ENCODE assay signal across 8 cellular contexts in the genomic region with DNA sequence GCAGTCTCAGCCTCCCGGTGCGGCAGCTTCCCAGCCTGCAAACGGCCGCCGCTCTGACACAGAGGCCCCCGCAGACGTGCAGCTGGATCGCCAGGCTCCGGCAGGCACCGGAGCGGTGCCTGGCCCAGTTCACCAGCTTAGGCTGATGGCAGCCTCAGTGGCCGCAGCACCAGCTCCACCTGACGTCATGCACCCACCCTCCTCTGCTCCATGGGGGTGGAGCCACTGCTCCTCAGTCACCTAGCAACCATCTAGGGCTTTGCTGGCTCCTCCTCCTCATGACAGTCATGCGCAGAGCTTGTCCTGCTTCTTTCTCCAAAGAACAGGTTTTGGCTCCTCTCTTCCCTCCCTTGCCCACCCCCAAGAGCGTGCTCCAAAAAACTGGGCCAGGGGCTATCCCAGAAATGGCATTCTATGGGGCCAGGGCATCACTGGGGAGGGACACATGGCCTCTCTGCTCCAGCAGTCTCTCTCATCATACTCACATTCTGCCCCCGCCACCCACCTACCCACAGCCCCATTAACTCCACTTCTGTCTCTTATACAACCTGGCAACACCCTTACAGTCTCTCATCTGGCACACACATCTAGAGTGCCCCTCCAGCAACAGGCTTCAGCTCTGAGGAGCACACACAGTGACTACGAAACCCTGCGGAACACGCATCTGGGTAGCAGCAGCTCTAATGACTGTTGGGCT. TPM values are rescaled to one million over a fixed set of nuclear protein-coding genes. Genes with fewer than 3 reads are reported as not detected.
DNase-seq lines count a peak whose midpoint lies in the region; ATAC-seq and TF ChIP-seq lines count a peak whose summit lies in the region.

No MANE protein-coding gene starts in this region.

- H3K4me3 Mint-ChIP-seq in Calu3 (ENCODE audit: low read depth, unreplicated experiment) = no peak overlapping the region

- peaks cover 10% of the 10 kb centered on the region for H3K36me3 Mint-ChIP-seq in Calu3 (ENCODE audit: insufficient read depth, unreplicated experiment)

- intact Hi-C loops in ascending aorta (cut with DNase I) = loop anchor here (2.0 kb wide), 1 partner anchor 16 kb away; no protein-coding TSS in a partner anchor
- intact Hi-C loops in sigmoid colon (cut with DNase I) = no loop called here
- intact Hi-C loops in Calu3 (cut with micrococcal nuclease; ENCODE audit: unreplicated experiment) = no loop called here

- TF ChIP-seq CTCF in ascending aorta (IDR thresholded peaks at IDR 0.05) (no peak), sigmoid colon (IDR thresholded peaks at IDR 0.05) (no peak), Calu3 (IDR thresholded peaks at IDR 0.05; ENCODE audit: unreplicated experiment) (no peak)

- no peak for TF ChIP-seq POLR2A in sigmoid colon (IDR thresholded peaks at IDR 0.05)

- CTCF ChIA-PET in Calu3 (lab: Charles Lee) = no interaction called here

- no peaks in the 10 kb centered on the region for H3K9me3 ChIP-seq in ascending aorta
- H3K9me3 ChIP-seq in sigmoid colon = no peaks in the 10 kb centered on the region

- H3K27me3 ChIP-seq in ascending aorta (no peaks in the 10 kb centered on the region), sigmoid colon (no peaks in the 10 kb centered on the region)

- H3K4me1 ChIP-seq in ascending aorta = peaks cover 3 to 19% of the 10 kb centered on the region in 2 donors
- peaks cover 0 to 42% (median 34%) of the 10 kb centered on the region in 4 donors for H3K4me1 ChIP-seq in sigmoid colon

- 80 to 81% methylated on average over 19 of the region's 19 CpGs for WGBS in sigmoid colon, 2 donors

- DNase-seq in NCI-H1092 (lab: John Stamatoyannopoulos, UW) (peak; percentile 83), ascending aorta (ENCODE audit: low spot score in 2 of 2) (peak; percentile 54 to 85), iPS DF 4.7 (ENCODE audit: extremely low read depth, low spot score) (peak; percentile 68), sigmoid colon (peak; percentile 92), NCI-H345 treated with DMSO at 0.1 percent for 48 hours (lab: John Stamatoyannopoulos, UW; ENCODE audit: unreplicated experiment) (no peak), Calu3 (no peak)
- DNase-seq in stimulated activated naive CD8-positive, alpha-beta T cell treated with anti-CD3 and anti-CD28 coated beads, Interleukin-15, Interleukin-2, amounts not matched to agents 100 U/mL and 50 U/mL, for 24 hours = no peak

- peaks cover 37 to 48% of the 10 kb centered on the region in 2 donors for H3K36me3 ChIP-seq in ascending aorta
- H3K36me3 ChIP-seq in sigmoid colon = peaks cover 16 to 43% (median 33%) of the 10 kb centered on the region in 4 donors

- H3K27me3 Mint-ChIP-seq in Calu3 (ENCODE audit: unreplicated experiment) = no peaks in the 10 kb centered on the region

- H3K4me3 ChIP-seq in ascending aorta = peak overlapping the region; percentile 34 to 49
- H3K4me3 ChIP-seq in sigmoid colon = peak overlapping the region; percentile 9 to 45 (median 40)

- no peaks in the 10 kb centered on the region for H3K9me3 Mint-ChIP-seq in Calu3 (ENCODE audit: low read depth, unreplicated experiment)

- ATAC-seq in HG03457 (IDR thresholded peaks at IDR 0.05; ENCODE audit: unreplicated experiment) = no peak
- ATAC-seq in stimulated activated naive CD8-positive, alpha-beta T cell treated with anti-CD3 and anti-CD28 coated beads, Interleukin-15, Interleukin-2, amounts not matched to agents 100 U/mL and 50 U/mL, for 24 hours = no peak

- no peak for TF ChIP-seq EP300 in sigmoid colon (IDR thresholded peaks at IDR 0.05)

- BruUV-seq in Calu3 (replicated peaks; lab: Mats Ljungman, UMichigan) = no TSS peak

- no peaks in the 10 kb centered on the region for H3K4me1 Mint-ChIP-seq in Calu3 (ENCODE audit: low read depth, unreplicated experiment)

- H3K27ac Mint-ChIP-seq in Calu3 (ENCODE audit: unreplicated experiment) = no peak overlapping the region

- H3K27ac ChIP-seq in ascending aorta = peak overlapping the region; percentile 33 to 48
- H3K27ac ChIP-seq in sigmoid colon = peak overlapping the region; percentile 50 to 71 (median 60)

RNA-seq across cellular contexts. Expression of a gene that starts 5.5 kb away (rescaled TPM):
- 152 TPM for total RNA-seq in ascending aorta
- 100 to 1,000 TPM in 3 of 4 donors, 10 to 100 TPM in 1; 99.2 to 137 (median 107) TPM for total RNA-seq in sigmoid colon
- 10 to 100 TPM; 67.3 to 93.2 (median 69.4) TPM for polyA plus RNA-seq in sigmoid colon
- 113 and 129 TPM in 2 replicates for total RNA-seq in Calu3 (2022)

RNA-seq across cellular contexts. Expression of a gene that starts 31.4 kb away (rescaled TPM):
- 0.11 TPM for total RNA-seq in ascending aorta
- total RNA-seq in sigmoid colon = 10 to 100 TPM in 1 of 4 donors, 1 to 10 TPM in 3; 1.5 to 12.2 (median 3.6) TPM
- polyA plus RNA-seq in sigmoid colon = 1 to 10 TPM in 1 of 3 donors, under 1 TPM in 2; under 0.01 to 1.8 (median 0.23) TPM
- total RNA-seq in Calu3 (2022) = 5.8 and 7.0 TPM in 2 replicates

RNA-seq across cellular contexts. Expression of a gene that starts 46.8 kb away (rescaled TPM):
- 10.3 TPM for total RNA-seq in ascending aorta
- 1 to 10 TPM in 3 of 4 donors, not detected in 1; 1.4 to 2.2 (median 2.0) TPM for total RNA-seq in sigmoid colon
- polyA plus RNA-seq in sigmoid colon = 1 to 10 TPM in 2 of 3 donors, under 1 TPM in 1; 0.46 to 2.0 (median 1.8) TPM
- 4.0 and 5.7 TPM in 2 replicates for total RNA-seq in Calu3 (2022)

RNA-seq across cellular contexts. Expression of a gene that starts 46.9 kb away (rescaled TPM):
- 5.5 TPM for total RNA-seq in ascending aorta
- 10 to 100 TPM in 2 of 4 donors, 1 to 10 TPM in 2; 7.5 to 13.3 (median 9.8) TPM for total RNA-seq in sigmoid colon
- polyA plus RNA-seq in sigmoid colon = 10 to 100 TPM in 1 of 3 donors, 1 to 10 TPM in 2; 3.0 to 13.6 (median 3.2) TPM
- 30.5 and 32.3 TPM in 2 replicates for total RNA-seq in Calu3 (2022)

Comparison
In these comparisons a context has a peak if more than half of its experiments do, and no peak if none do; other contexts are left out.
1. DNase-seq: peak in NCI-H1092 (single experiment), ascending aorta (2 of 2), iPS DF 4.7 (single experiment) and sigmoid colon (single experiment); none in NCI-H345 treated with DMSO at 0.1 percent for 48 hours (single experiment), Calu3 (single experiment) and stimulated activated naive CD8-positive, alpha-beta T cell treated with anti-CD3 and anti-CD28 coated beads, Interleukin-15, Interleukin-2, amounts not matched to agents 100 U/mL and 50 U/mL, for 24 hours (single experiment).